1 cellular context compared by ENCODE assay signal in the genomic region with DNA sequence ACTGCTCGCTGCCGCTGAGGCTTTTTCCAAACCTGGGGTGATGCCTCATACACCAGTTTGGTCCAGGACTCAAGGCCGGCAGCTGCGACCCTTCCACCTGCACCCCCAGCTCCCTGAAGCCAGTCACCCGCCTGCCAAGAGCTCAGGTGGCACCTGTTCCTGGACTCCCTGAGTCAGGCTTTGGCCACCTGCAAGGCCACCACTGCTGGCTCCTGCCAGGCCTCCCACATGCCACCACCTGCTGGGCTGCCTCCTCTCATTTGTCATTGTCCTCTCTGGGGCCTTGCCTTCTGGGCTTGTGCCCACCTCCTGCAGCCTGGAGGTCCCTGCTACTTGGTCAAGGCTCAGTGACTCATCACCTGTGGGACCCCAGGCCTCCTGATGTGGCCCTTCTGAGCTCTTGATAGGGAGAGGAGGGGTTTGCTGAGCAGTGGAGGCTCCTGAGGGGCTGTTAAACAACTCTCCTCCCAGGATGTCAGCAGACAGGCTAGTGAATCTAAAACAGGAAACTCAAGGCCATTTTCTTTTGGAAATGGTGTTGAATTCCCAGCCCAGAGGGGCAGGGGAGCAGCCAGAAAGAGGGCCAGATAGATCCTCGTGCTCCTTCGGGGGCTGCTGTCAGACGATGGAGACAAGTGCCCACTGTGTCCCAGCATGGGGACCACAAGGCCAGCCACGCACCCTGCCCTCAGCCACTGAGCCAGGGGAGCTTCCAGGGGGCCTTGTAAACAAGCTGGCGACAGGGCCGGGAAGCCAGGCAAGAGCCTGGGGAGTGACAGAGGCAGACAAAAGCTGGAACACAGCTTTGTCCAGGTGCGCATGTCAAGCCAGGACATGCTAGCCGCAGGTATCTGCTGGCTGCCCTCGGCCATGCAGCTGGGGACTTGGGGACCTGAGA.
TF ChIP-seq lines count a peak whose summit lies in the region.

No MANE protein-coding gene starts in this region.

TF ChIP-seq in HepG2, 621 proteins besides CTCF, POLR2A, EP300 and RAD21 (continued from another document):
- TF ChIP-seq EZH2 (conservative IDR thresholded peaks at IDR 0.05; ENCODE audit: low read depth, low read length): no peak
- TF ChIP-seq ETV5 (CRISPR knock-in tag; IDR thresholded peaks at IDR 0.05; ENCODE audit: borderline replicate concordance): no peak
- no peak for TF ChIP-seq MAFK (conservative IDR thresholded peaks at IDR 0.05 in 1 of 2, IDR thresholded peaks at IDR 0.05 in 1 of 2; ENCODE audit: low read length in 2 of 2)
- TF ChIP-seq ZNF235 (CRISPR knock-in tag; IDR thresholded peaks at IDR 0.05; ENCODE audit: borderline replicate concordance): no peak
- no peak for TF ChIP-seq SPEN (CRISPR knock-in tag; IDR thresholded peaks at IDR 0.05; ENCODE audit: low read depth)
